Comparison of ENCODE assay signal across 1 cellular context in genomic region chr3:11718582-11719405, GRCh38.
TF ChIP-seq lines count a peak whose summit lies in the region.

No MANE protein-coding gene starts in this region.

TF ChIP-seq in HepG2, 621 proteins besides CTCF, POLR2A, EP300 and RAD21 (continued from another document and continues in another):
- TF ChIP-seq, protein P1, sequence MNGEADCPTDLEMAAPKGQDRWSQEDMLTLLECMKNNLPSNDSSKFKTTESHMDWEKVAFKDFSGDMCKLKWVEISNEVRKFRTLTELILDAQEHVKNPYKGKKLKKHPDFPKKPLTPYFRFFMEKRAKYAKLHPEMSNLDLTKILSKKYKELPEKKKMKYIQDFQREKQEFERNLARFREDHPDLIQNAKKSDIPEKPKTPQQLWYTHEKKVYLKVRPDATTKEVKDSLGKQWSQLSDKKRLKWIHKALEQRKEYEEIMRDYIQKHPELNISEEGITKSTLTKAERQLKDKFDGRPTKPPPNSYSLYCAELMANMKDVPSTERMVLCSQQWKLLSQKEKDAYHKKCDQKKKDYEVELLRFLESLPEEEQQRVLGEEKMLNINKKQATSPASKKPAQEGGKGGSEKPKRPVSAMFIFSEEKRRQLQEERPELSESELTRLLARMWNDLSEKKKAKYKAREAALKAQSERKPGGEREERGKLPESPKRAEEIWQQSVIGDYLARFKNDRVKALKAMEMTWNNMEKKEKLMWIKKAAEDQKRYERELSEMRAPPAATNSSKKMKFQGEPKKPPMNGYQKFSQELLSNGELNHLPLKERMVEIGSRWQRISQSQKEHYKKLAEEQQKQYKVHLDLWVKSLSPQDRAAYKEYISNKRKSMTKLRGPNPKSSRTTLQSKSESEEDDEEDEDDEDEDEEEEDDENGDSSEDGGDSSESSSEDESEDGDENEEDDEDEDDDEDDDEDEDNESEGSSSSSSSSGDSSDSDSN (CRISPR knock-in tag; IDR thresholded peaks at IDR 0.05) = peak; percentile 75; the same call in 1 of the 2 replicates
- TF ChIP-seq, protein P2, sequence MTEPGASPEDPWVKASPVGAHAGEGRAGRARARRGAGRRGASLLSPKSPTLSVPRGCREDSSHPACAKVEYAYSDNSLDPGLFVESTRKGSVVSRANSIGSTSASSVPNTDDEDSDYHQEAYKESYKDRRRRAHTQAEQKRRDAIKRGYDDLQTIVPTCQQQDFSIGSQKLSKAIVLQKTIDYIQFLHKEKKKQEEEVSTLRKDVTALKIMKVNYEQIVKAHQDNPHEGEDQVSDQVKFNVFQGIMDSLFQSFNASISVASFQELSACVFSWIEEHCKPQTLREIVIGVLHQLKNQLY (CRISPR knock-in tag; IDR thresholded peaks at IDR 0.05) = no peak
- TF ChIP-seq TEAD3 (CRISPR knock-in tag; optimal IDR thresholded peaks at IDR 0.05; ENCODE audit: borderline replicate concordance) (peak; percentile 2), GABPB1 (CRISPR knock-in tag; IDR thresholded peaks at IDR 0.05) (peak; percentile 43; the same call in 1 of the 2 replicates), ZFX (CRISPR knock-in tag; IDR thresholded peaks at IDR 0.05; ENCODE audit: low read depth) (peak; percentile 68), HOXA9 (CRISPR knock-in tag; IDR thresholded peaks at IDR 0.05; ENCODE audit: borderline replicate concordance) (0 out of 2 replicates have a peak, but pooled peaks have one; percentile 10), MAF1 (CRISPR knock-in tag; IDR thresholded peaks at IDR 0.05; ENCODE audit: borderline replicate concordance) (0 out of 2 replicates have a peak, but pooled peaks have one; percentile 46), ZNF652 (CRISPR knock-in tag; IDR thresholded peaks at IDR 0.05; ENCODE audit: borderline replicate concordance, low read depth) (0 out of 2 replicates have a peak, but pooled peaks have one; percentile 2), TFAP4 (IDR thresholded peaks at IDR 0.05; ENCODE audit: borderline replicate concordance, low read depth) (peak; percentile 53; the same call in 1 of the 2 replicates), KDM1A (CRISPR knock-in tag; IDR thresholded peaks at IDR 0.05) (no peak), ZFP82 (CRISPR knock-in tag; IDR thresholded peaks at IDR 0.05; ENCODE audit: borderline replicate concordance) (0 out of 2 replicates have a peak, but pooled peaks have one; percentile 24), HDAC1 (CRISPR knock-in tag; IDR thresholded peaks at IDR 0.05) (peak; percentile 50), MYC (CRISPR knock-in tag; IDR thresholded peaks at IDR 0.05; ENCODE audit: borderline replicate concordance) (peak; percentile 28; the same call in 1 of the 2 replicates), KLF13 (CRISPR knock-in tag; IDR thresholded peaks at IDR 0.05) (0 out of 2 replicates have a peak, but pooled peaks have one; percentile 55), ZNF761 (CRISPR knock-in tag; conservative IDR thresholded peaks at IDR 0.05) (0 out of 2 replicates have a peak, but pooled peaks have one; percentile 59), ZNF891 (CRISPR knock-in tag; IDR thresholded peaks at IDR 0.05) (0 out of 2 replicates have a peak, but pooled peaks have one; percentile 33), ZNF629 (CRISPR knock-in tag; conservative IDR thresholded peaks at IDR 0.05) (0 out of 2 replicates have a peak, but pooled peaks have one; percentile 5), GATAD1 (CRISPR knock-in tag; IDR thresholded peaks at IDR 0.05) (0 out of 2 replicates have a peak, but pooled peaks have one; percentile 17), ZNF773 (CRISPR knock-in tag; IDR thresholded peaks at IDR 0.05; ENCODE audit: borderline replicate concordance) (peak; percentile 52; the same call in 1 of the 2 replicates), PHF21A (CRISPR knock-in tag; IDR thresholded peaks at IDR 0.05) (peak; percentile 52; the same call in 1 of the 2 replicates), ETV5 (CRISPR knock-in tag; IDR thresholded peaks at IDR 0.05; ENCODE audit: borderline replicate concordance) (0 out of 2 replicates have a peak, but pooled peaks have one; percentile 11), ZNF143 (CRISPR knock-in tag; IDR thresholded peaks at IDR 0.05) (0 out of 2 replicates have a peak, but pooled peaks have one; percentile 10), PHF8 (CRISPR knock-in tag; IDR thresholded peaks at IDR 0.05) (peak; percentile 63), ZNF335 (CRISPR knock-in tag; IDR thresholded peaks at IDR 0.05) (no peak), MAFK (conservative IDR thresholded peaks at IDR 0.05 in 1 of 2, IDR thresholded peaks at IDR 0.05 in 1 of 2; ENCODE audit: low read length in 2 of 2) (no peak), RBFOX2 (IDR thresholded peaks at IDR 0.05; ENCODE audit: low read depth, low read length) (peak; percentile 45; the same call in 1 of the 2 replicates), ETS1 (CRISPR knock-in tag; IDR thresholded peaks at IDR 0.05) (0 out of 2 replicates have a peak, but pooled peaks have one; percentile 27), SIN3A (IDR thresholded peaks at IDR 0.05; ENCODE audit: borderline replicate concordance, low read depth, low read length) (0 out of 2 replicates have a peak, but pooled peaks have one; percentile 15), POGK (CRISPR knock-in tag; conservative IDR thresholded peaks at IDR 0.05) (no peak), ISX (CRISPR knock-in tag; conservative IDR thresholded peaks at IDR 0.05) (peak; percentile 85), SATB2 (CRISPR knock-in tag; IDR thresholded peaks at IDR 0.05) (peak; percentile 55; the same call in 1 of the 2 replicates), ZSCAN20 (CRISPR knock-in tag; IDR thresholded peaks at IDR 0.05; ENCODE audit: borderline replicate concordance) (0 out of 2 replicates have a peak, but pooled peaks have one; percentile 48), ZNF646 (CRISPR knock-in tag; IDR thresholded peaks at IDR 0.05) (no peak), ZNF605 (CRISPR knock-in tag; IDR thresholded peaks at IDR 0.05) (peak; percentile 32; the same call in 1 of the 2 replicates), SMAD1 (CRISPR knock-in tag; IDR thresholded peaks at IDR 0.05; ENCODE audit: borderline replicate concordance, low read depth) (no peak), POLR2AphosphoS2 (IDR thresholded peaks at IDR 0.05; ENCODE audit: low read depth, low read length) (no peak), ZNF264 (CRISPR knock-in tag; IDR thresholded peaks at IDR 0.05) (0 out of 2 replicates have a peak, but pooled peaks have one; percentile 31), TCF7 (IDR thresholded peaks at IDR 0.05; ENCODE audit: low read depth) (no peak), MBD4 (IDR thresholded peaks at IDR 0.05; ENCODE audit: borderline replicate concordance, low read length) (no peak), SOX6 (IDR thresholded peaks at IDR 0.05) (no peak), SOX6 (CRISPR knock-in tag; IDR thresholded peaks at IDR 0.05) (0 out of 2 replicates have a peak, but pooled peaks have one; percentile 15), ZBTB42 (CRISPR knock-in tag; IDR thresholded peaks at IDR 0.05) (0 out of 2 replicates have a peak, but pooled peaks have one; percentile 45), RBM39 (IDR thresholded peaks at IDR 0.05; ENCODE audit: low read depth, low read length, poor library complexity, severe bottlenecking) (peak; percentile 8), CCAR2 (optimal IDR thresholded peaks at IDR 0.05; ENCODE audit: low read depth, low read length) (no peak), TBX2 (CRISPR knock-in tag; IDR thresholded peaks at IDR 0.05; ENCODE audit: borderline replicate concordance) (no peak), ZSCAN5A (CRISPR knock-in tag; IDR thresholded peaks at IDR 0.05; ENCODE audit: borderline replicate concordance) (no peak), KMT2B (CRISPR knock-in tag; IDR thresholded peaks at IDR 0.05) (peak; percentile 47; the same call in 1 of the 2 replicates), XRCC5 (optimal IDR thresholded peaks at IDR 0.05; ENCODE audit: low read length) (peak; percentile 23), ZNF768 (CRISPR knock-in tag; IDR thresholded peaks at IDR 0.05) (peak; percentile 9; the same call in 1 of the 2 replicates), ZNF83 (CRISPR knock-in tag; IDR thresholded peaks at IDR 0.05; ENCODE audit: borderline replicate concordance) (0 out of 2 replicates have a peak, but pooled peaks have one; percentile 28)
- TF ChIP-seq, protein P3, sequence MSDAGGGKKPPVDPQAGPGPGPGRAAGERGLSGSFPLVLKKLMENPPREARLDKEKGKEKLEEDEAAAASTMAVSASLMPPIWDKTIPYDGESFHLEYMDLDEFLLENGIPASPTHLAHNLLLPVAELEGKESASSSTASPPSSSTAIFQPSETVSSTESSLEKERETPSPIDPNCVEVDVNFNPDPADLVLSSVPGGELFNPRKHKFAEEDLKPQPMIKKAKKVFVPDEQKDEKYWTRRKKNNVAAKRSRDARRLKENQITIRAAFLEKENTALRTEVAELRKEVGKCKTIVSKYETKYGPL (CRISPR knock-in tag; IDR thresholded peaks at IDR 0.05) = no peak
